Comparison of ENCODE assay signal across 9 cellular contexts in genomic region chr2:3576325-3576630, GRCh38. TPM values are rescaled to one million over a fixed set of nuclear protein-coding genes. Genes with fewer than 3 reads are reported as not detected.
DNase-seq lines count a peak whose midpoint lies in the region; ATAC-seq and TF ChIP-seq lines count a peak whose summit lies in the region.
"Not testable (repeated sequence)": the region's sequence is repeated elsewhere in the genome, so short reads cannot be mapped to it uniquely, and the experiment has no call there.
"Had no signal": no experiment of that assay in that cellular context is flagged by ENCODE, and none has a peak within 500 bp of the region (broad histone marks: within the 10 kb centered on the region; RNA-seq: fewer than 3 reads in every experiment).

No MANE protein-coding gene starts in this region.

- POLR2A ChIA-PET in activated naive CD8-positive, alpha-beta T cell treated with anti-CD3 and anti-CD28 coated beads, Interleukin-2, amount 10 ng/mL, durations not matched to agents 7 days and 5 days (lab: Charles Lee) = interaction anchor here (0.7 to 3.1 kb wide), 8 partner anchors 19 to 197 kb away, joined by 3 to 27 read pairs (median 4); partner anchors contain the start of genes ADI1, RNASEH1 and TRAPPC12

- not testable (repeated sequence) for ATAC-seq in SK-N-SH treated with all-trans-retinoic acid at 6 μM for 48 hours; activated naive CD8-positive, alpha-beta T cell treated with anti-CD3 and anti-CD28 coated beads, Interleukin-2, amount 10 ng/mL, durations not matched to agents 7 days and 5 days (ENCODE audit: low read depth); stimulated activated naive B cell treated with anti-CD40 and anti-IgM and Interleukin-4, amounts not matched to agents 10 μg/mL and 1 μg/mL and 100 μg/mL, for 72 hours (replicated peaks)

- H3K4me1 Mint-ChIP-seq in HFFc6 (ENCODE audit: low read depth) = peaks cover 40% of the 10 kb centered on the region
- H3K4me1 Mint-ChIP-seq in activated naive CD8-positive, alpha-beta T cell treated with anti-CD3 and anti-CD28 coated beads, Interleukin-2, amount 10 ng/mL, durations not matched to agents 7 days and 5 days = peaks cover 45% of the 10 kb centered on the region
- peaks cover 42% of the 10 kb centered on the region for H3K4me1 Mint-ChIP-seq in nephron
- H3K4me1 Mint-ChIP-seq in stimulated activated naive B cell treated with anti-CD40 and anti-IgM and Interleukin-4, amounts not matched to agents 10 μg/mL and 1 μg/mL and 100 μg/mL, for 72 hours = peaks cover 31 to 51% of the 10 kb centered on the region in 2 donors

- H3K4me3 Mint-ChIP-seq in HFFc6 (peak overlapping the region; percentile 96), nephron (peak overlapping the region; percentile 91 to 97 (median 96))
- H3K4me3 Mint-ChIP-seq in activated naive CD8-positive, alpha-beta T cell treated with anti-CD3 and anti-CD28 coated beads, Interleukin-2, amount 10 ng/mL, durations not matched to agents 7 days and 5 days = peak overlapping the region; percentile 93
- peak overlapping the region; percentile 95 to 98 for H3K4me3 Mint-ChIP-seq in stimulated activated naive B cell treated with anti-CD40 and anti-IgM and Interleukin-4, amounts not matched to agents 10 μg/mL and 1 μg/mL and 100 μg/mL, for 72 hours

- H3K4me1 ChIP-seq in endocrine pancreas (ENCODE audit: control insufficient read depth, insufficient read depth, low read length) = peaks cover 30% of the 10 kb centered on the region
- H3K4me1 ChIP-seq in iPS-18a (ENCODE audit: control insufficient read depth, low read depth, low read length) = not testable (repeated sequence)

- H3K27me3 ChIP-seq in endocrine pancreas (ENCODE audit: control insufficient read depth, insufficient read depth, low read length); iPS-18a (ENCODE audit: control insufficient read depth, insufficient read depth, low read length): not testable (repeated sequence)

- H3K9ac ChIP-seq in endocrine pancreas (ENCODE audit: control insufficient read depth, insufficient read depth, low read length) (peak overlapping the region; percentile 87), iPS-18a (ENCODE audit: low read length) (peak overlapping the region; percentile 98)

- H3K27ac Mint-ChIP-seq in HFFc6 = peak overlapping the region; percentile 93
- H3K27ac Mint-ChIP-seq in activated naive CD8-positive, alpha-beta T cell treated with anti-CD3 and anti-CD28 coated beads, Interleukin-2, amount 10 ng/mL, durations not matched to agents 7 days and 5 days = peak overlapping the region; percentile 91
- peak overlapping the region; percentile 46 to 92 (median 92) for H3K27ac Mint-ChIP-seq in nephron
- H3K27ac Mint-ChIP-seq in stimulated activated naive B cell treated with anti-CD40 and anti-IgM and Interleukin-4, amounts not matched to agents 10 μg/mL and 1 μg/mL and 100 μg/mL, for 72 hours = peak overlapping the region; percentile 96

- peak overlapping the region; percentile 96 for H3K4me3 ChIP-seq in AG10803 (ENCODE audit: low read length)
- H3K4me3 ChIP-seq in endocrine pancreas (ENCODE audit: control insufficient read depth, insufficient read depth, low read length) = peak overlapping the region; percentile 86
- H3K4me3 ChIP-seq in iPS-18a (ENCODE audit: low read length) = peak overlapping the region; percentile 84

- not testable (repeated sequence) for H3K36me3 ChIP-seq in endocrine pancreas (ENCODE audit: control insufficient read depth, insufficient read depth, low read length)
- H3K36me3 ChIP-seq in iPS-18a (ENCODE audit: control insufficient read depth, low read depth, low read length) = peaks cover 53% of the 10 kb centered on the region

- H3K27ac ChIP-seq in iPS-18a (ENCODE audit: low read length) = peak overlapping the region; percentile 82

- H3K36me3 Mint-ChIP-seq in HFFc6 (ENCODE audit: low read depth) (peaks cover 48% of the 10 kb centered on the region), nephron (ENCODE audit: low read depth) (peaks cover 57% of the 10 kb centered on the region)
- H3K36me3 Mint-ChIP-seq in activated naive CD8-positive, alpha-beta T cell treated with anti-CD3 and anti-CD28 coated beads, Interleukin-2, amount 10 ng/mL, durations not matched to agents 7 days and 5 days = peaks cover 41% of the 10 kb centered on the region
- peaks cover 53 to 60% of the 10 kb centered on the region in 2 donors for H3K36me3 Mint-ChIP-seq in stimulated activated naive B cell treated with anti-CD40 and anti-IgM and Interleukin-4, amounts not matched to agents 10 μg/mL and 1 μg/mL and 100 μg/mL, for 72 hours

- not testable (repeated sequence) for H3K9me3 ChIP-seq in endocrine pancreas (ENCODE audit: control insufficient read depth, low read length); iPS-18a (ENCODE audit: control insufficient read depth, low read depth, low read length)

- not testable (repeated sequence) for H3K9me3 Mint-ChIP-seq in HFFc6; activated naive CD8-positive, alpha-beta T cell treated with anti-CD3 and anti-CD28 coated beads, Interleukin-2, amount 10 ng/mL, durations not matched to agents 7 days and 5 days; nephron; stimulated activated naive B cell treated with anti-CD40 and anti-IgM and Interleukin-4, amounts not matched to agents 10 μg/mL and 1 μg/mL and 100 μg/mL, for 72 hours

- TF ChIP-seq CTCF in AG10803 (conservative IDR thresholded peaks at IDR 0.05; ENCODE audit: low read length); HFFc6 (IDR thresholded peaks at IDR 0.05); nephron (IDR thresholded peaks at IDR 0.05; ENCODE audit: unreplicated experiment in 3 of 3): not testable (repeated sequence)

- DNase-seq in AG10803 (ENCODE audit: low read depth); HFFc6; activated naive CD8-positive, alpha-beta T cell treated with anti-CD3 and anti-CD28 coated beads, Interleukin-2, amount 10 ng/mL, durations not matched to agents 7 days and 5 days; stimulated activated naive B cell treated with anti-CD40 and anti-IgM and Interleukin-4, amounts not matched to agents 10 μg/mL and 1 μg/mL and 100 μg/mL, for 72 hours: not testable (repeated sequence)

- H3K27me3 Mint-ChIP-seq in HFFc6 (ENCODE audit: insufficient read depth); activated naive CD8-positive, alpha-beta T cell treated with anti-CD3 and anti-CD28 coated beads, Interleukin-2, amount 10 ng/mL, durations not matched to agents 7 days and 5 days; nephron (ENCODE audit: low read depth); stimulated activated naive B cell treated with anti-CD40 and anti-IgM and Interleukin-4, amounts not matched to agents 10 μg/mL and 1 μg/mL and 100 μg/mL, for 72 hours: not testable (repeated sequence)

TF ChIP-seq in SK-N-SH treated with all-trans-retinoic acid at 6 μM for 48 hours, 23 proteins besides CTCF, POLR2A, EP300 and RAD21:
- TF ChIP-seq ESRRG (CRISPR knock-in tag; IDR thresholded peaks at IDR 0.05) = peak; percentile 72; the same call in 1 of the 2 replicates

RNA-seq across cellular contexts. Expression of gene RPS7, which starts 1.2 kb away (rescaled TPM):
- total RNA-seq in HFFc6 (2021; fragmentation: NEBNext Ultra II Directional; extraction: Animal tissue kit (Norgen Biotek cat#: 25700)) = 1,000 to 10,000 TPM; 1,288 to 1,437 (median 1,316) TPM
- total RNA-seq in activated naive CD8-positive, alpha-beta T cell treated with anti-CD3 and anti-CD28 coated beads, Interleukin-2, amount 10 ng/mL, durations not matched to agents 7 days and 5 days = 1,000 to 10,000 TPM; 1,215 to 1,237 TPM

RNA-seq across cellular contexts. Expression of gene RNASEH1, which starts 18.1 kb away (rescaled TPM):
- 10 to 100 TPM; 36.9 to 43.6 (median 39.7) TPM for total RNA-seq in HFFc6 (2021; fragmentation: NEBNext Ultra II Directional; extraction: Animal tissue kit (Norgen Biotek cat#: 25700))
- total RNA-seq in activated naive CD8-positive, alpha-beta T cell treated with anti-CD3 and anti-CD28 coated beads, Interleukin-2, amount 10 ng/mL, durations not matched to agents 7 days and 5 days = 10 to 100 TPM; 24.7 to 24.9 TPM

RNA-seq across cellular contexts. Expression of gene COLEC11, which starts 18.6 kb away (rescaled TPM):
- total RNA-seq in HFFc6 (2021; fragmentation: NEBNext Ultra II Directional; extraction: Animal tissue kit (Norgen Biotek cat#: 25700)) = not detected
- under 1 TPM; 0.39 to 0.77 TPM for total RNA-seq in activated naive CD8-positive, alpha-beta T cell treated with anti-CD3 and anti-CD28 coated beads, Interleukin-2, amount 10 ng/mL, durations not matched to agents 7 days and 5 days
- total RNA-seq: renal cortical epithelial cell had no signal

RNA-seq across cellular contexts. Expression of gene ADI1, which starts 56.9 kb away (rescaled TPM):
- 10 to 100 TPM; 66.6 to 94.2 (median 75.5) TPM for total RNA-seq in HFFc6 (2021; fragmentation: NEBNext Ultra II Directional; extraction: Animal tissue kit (Norgen Biotek cat#: 25700))
- 10 to 100 TPM; 16.6 to 19.5 TPM for total RNA-seq in activated naive CD8-positive, alpha-beta T cell treated with anti-CD3 and anti-CD28 coated beads, Interleukin-2, amount 10 ng/mL, durations not matched to agents 7 days and 5 days
